8 cellular contexts compared by ENCODE assay signal in genomic region chr6:160520043-160520904, GRCh38.
DNase-seq lines count a peak whose midpoint lies in the region; ATAC-seq and TF ChIP-seq lines count a peak whose summit lies in the region.

No MANE protein-coding gene starts in this region.

- CTCF ChIA-PET in activated naive CD4-positive, alpha-beta T cell treated with anti-CD3 and anti-CD28 coated beads, Interleukin-2, amount 10 ng/mL, durations not matched to agents 7 days and 5 days (lab: Charles Lee), result interaction anchor here (0.6 to 3.2 kb wide), 18 partner anchors 10 to 432 kb away, joined by 3 to 23 read pairs (median 4); no protein-coding TSS in a partner anchor

- H3K9me3 ChIP-seq in suprapubic skin, result no peaks in the 10 kb centered on the region

- peak overlapping the region; percentile 95 for H3K4me3 ChIP-seq in suprapubic skin

- DNase-seq in DMS 273 (lab: John Stamatoyannopoulos, UW; ENCODE audit: unreplicated experiment) (peak; percentile 80), HS-5 (ENCODE audit: low read depth) (peak; percentile 61), SK-MEL-5 (ENCODE audit: low read depth, low spot score) (peak; percentile 66), glomerular visceral epithelial cell (ENCODE audit: extremely low spot score) (peak; percentile 58), occipital lobe (lab: John Stamatoyannopoulos, UW) (peak; percentile 81), suprapubic skin (ENCODE audit: low spot score in 2 of 2) (peak; percentile 85 to 91)
- peak; percentile 80 for DNase-seq in activated naive CD4-positive, alpha-beta T cell treated with anti-CD3 and anti-CD28 coated beads, Interleukin-2, amount 10 ng/mL, durations not matched to agents 7 days and 5 days

- in situ Hi-C loops in SK-MEL-5 (cut with HindIII; ENCODE audit: low pct_unique_long_range_greater_than_20kb, low sequenced_read_pairs), result no loop called here

- peaks cover 11% of the 10 kb centered on the region for H3K4me1 ChIP-seq in suprapubic skin

- peaks cover 26% of the 10 kb centered on the region for H3K4me1 Mint-ChIP-seq in activated naive CD4-positive, alpha-beta T cell treated with anti-CD3 and anti-CD28 coated beads, Interleukin-2, amount 10 ng/mL, durations not matched to agents 7 days and 5 days

- peak overlapping the region; percentile 79 for H3K27ac ChIP-seq in suprapubic skin

- H3K4me3 Mint-ChIP-seq in activated naive CD4-positive, alpha-beta T cell treated with anti-CD3 and anti-CD28 coated beads, Interleukin-2, amount 10 ng/mL, durations not matched to agents 7 days and 5 days, result peak overlapping the region; percentile 88

- TF ChIP-seq CTCF in suprapubic skin (IDR thresholded peaks at IDR 0.05), result peak in 1 of 2 donors; percentile 0

- no peaks in the 10 kb centered on the region for H3K36me3 ChIP-seq in suprapubic skin

- no peaks in the 10 kb centered on the region for H3K36me3 Mint-ChIP-seq in activated naive CD4-positive, alpha-beta T cell treated with anti-CD3 and anti-CD28 coated beads, Interleukin-2, amount 10 ng/mL, durations not matched to agents 7 days and 5 days

- under 1% methylated on average over 24 of the region's 73 CpGs for WGBS in suprapubic skin

- H3K27ac Mint-ChIP-seq in activated naive CD4-positive, alpha-beta T cell treated with anti-CD3 and anti-CD28 coated beads, Interleukin-2, amount 10 ng/mL, durations not matched to agents 7 days and 5 days, result peak overlapping the region; percentile 81

- H3K27me3 ChIP-seq in suprapubic skin, result no peaks in the 10 kb centered on the region

- H3K27me3 Mint-ChIP-seq in activated naive CD4-positive, alpha-beta T cell treated with anti-CD3 and anti-CD28 coated beads, Interleukin-2, amount 10 ng/mL, durations not matched to agents 7 days and 5 days, result peaks cover 54% of the 10 kb centered on the region

- no peaks in the 10 kb centered on the region for H3K9me3 Mint-ChIP-seq in activated naive CD4-positive, alpha-beta T cell treated with anti-CD3 and anti-CD28 coated beads, Interleukin-2, amount 10 ng/mL, durations not matched to agents 7 days and 5 days

- TF ChIP-seq EP300 in suprapubic skin (IDR thresholded peaks at IDR 0.05), result no peak

- TF ChIP-seq POLR2A in suprapubic skin (IDR thresholded peaks at IDR 0.05), result no peak

- peak; percentile 76 for ATAC-seq in GM21381 (IDR thresholded peaks at IDR 0.05; ENCODE audit: unreplicated experiment)

Comparison
In these comparisons a context has a peak if more than half of its experiments do, and no peak if none do; other contexts are left out.
1. Peak in every context shown above with its lines: DNase-seq, ATAC-seq, H3K4me3 ChIP-seq and H3K27ac ChIP-seq.